Comparison of ENCODE assay signal across 1 cellular context in the genomic region with DNA sequence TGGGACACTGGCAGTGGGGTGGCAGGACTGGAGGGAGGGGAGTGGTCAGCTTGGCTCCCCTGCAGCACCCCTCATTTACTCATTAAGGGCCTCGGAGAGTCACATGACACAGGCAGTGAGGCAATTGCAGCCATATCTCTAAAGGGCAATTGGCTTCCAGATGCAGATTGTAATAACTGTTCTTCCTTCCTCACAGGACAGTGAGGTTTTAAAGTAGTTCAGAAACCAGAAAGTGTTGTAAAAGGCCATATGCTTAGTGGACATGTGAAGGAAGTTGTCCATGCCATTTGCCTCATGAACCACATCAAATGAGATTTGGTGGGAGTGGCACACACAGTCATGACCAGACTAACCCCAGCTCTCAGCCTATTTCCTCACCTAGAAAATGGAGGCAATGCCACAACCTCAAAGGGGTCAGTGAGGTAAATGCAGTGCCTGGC.
TF ChIP-seq lines count a peak whose summit lies in the region.

No MANE protein-coding gene starts in this region.

TF ChIP-seq in GM12878, 131 proteins besides CTCF, POLR2A, EP300 and RAD21:
- TF ChIP-seq POLR2AphosphoS2 (IDR thresholded peaks at IDR 0.05; ENCODE audit: low read depth, low read length), result no peak
- no peak for TF ChIP-seq CHD4 (IDR thresholded peaks at IDR 0.05)
- peak; percentile 98 for TF ChIP-seq YY1 (IDR thresholded peaks at IDR 0.05; ENCODE audit: low read depth, low read length)
- TF ChIP-seq SIN3A (IDR thresholded peaks at IDR 0.05; ENCODE audit: low read depth, low read length), result no peak
- TF ChIP-seq GABPA (IDR thresholded peaks at IDR 0.05; ENCODE audit: low read depth), result no peak
- TF ChIP-seq, protein P1, sequence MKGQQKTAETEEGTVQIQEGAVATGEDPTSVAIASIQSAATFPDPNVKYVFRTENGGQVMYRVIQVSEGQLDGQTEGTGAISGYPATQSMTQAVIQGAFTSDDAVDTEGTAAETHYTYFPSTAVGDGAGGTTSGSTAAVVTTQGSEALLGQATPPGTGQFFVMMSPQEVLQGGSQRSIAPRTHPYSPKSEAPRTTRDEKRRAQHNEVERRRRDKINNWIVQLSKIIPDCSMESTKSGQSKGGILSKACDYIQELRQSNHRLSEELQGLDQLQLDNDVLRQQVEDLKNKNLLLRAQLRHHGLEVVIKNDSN (IDR thresholded peaks at IDR 0.05; ENCODE audit: borderline replicate concordance, extremely low read length, insufficient read depth, low read depth, low read length), result peak; percentile 73
- TF ChIP-seq RCOR1 (conservative IDR thresholded peaks at IDR 0.05; ENCODE audit: low read depth, low read length), result no peak
- TF ChIP-seq RELA (IDR thresholded peaks at IDR 0.05; ENCODE audit: borderline replicate concordance, partially characterized antibody), result no peak
- peak; percentile 89 for TF ChIP-seq RAD51 (IDR thresholded peaks at IDR 0.05)
- TF ChIP-seq RUNX3 (IDR thresholded peaks at IDR 0.05; ENCODE audit: low read length), result peak; percentile 32; the same call in 1 of the 2 replicates
- TF ChIP-seq, protein P2, sequence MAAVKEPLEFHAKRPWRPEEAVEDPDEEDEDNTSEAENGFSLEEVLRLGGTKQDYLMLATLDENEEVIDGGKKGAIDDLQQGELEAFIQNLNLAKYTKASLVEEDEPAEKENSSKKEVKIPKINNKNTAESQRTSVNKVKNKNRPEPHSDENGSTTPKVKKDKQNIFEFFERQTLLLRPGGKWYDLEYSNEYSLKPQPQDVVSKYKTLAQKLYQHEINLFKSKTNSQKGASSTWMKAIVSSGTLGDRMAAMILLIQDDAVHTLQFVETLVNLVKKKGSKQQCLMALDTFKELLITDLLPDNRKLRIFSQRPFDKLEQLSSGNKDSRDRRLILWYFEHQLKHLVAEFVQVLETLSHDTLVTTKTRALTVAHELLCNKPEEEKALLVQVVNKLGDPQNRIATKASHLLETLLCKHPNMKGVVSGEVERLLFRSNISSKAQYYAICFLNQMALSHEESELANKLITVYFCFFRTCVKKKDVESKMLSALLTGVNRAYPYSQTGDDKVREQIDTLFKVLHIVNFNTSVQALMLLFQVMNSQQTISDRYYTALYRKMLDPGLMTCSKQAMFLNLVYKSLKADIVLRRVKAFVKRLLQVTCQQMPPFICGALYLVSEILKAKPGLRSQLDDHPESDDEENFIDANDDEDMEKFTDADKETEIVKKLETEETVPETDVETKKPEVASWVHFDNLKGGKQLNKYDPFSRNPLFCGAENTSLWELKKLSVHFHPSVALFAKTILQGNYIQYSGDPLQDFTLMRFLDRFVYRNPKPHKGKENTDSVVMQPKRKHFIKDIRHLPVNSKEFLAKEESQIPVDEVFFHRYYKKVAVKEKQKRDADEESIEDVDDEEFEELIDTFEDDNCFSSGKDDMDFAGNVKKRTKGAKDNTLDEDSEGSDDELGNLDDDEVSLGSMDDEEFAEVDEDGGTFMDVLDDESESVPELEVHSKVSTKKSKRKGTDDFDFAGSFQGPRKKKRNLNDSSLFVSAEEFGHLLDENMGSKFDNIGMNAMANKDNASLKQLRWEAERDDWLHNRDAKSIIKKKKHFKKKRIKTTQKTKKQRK (IDR thresholded peaks at IDR 0.05; ENCODE audit: low read depth, low read length), result no peak
- TF ChIP-seq BMI1 (IDR thresholded peaks at IDR 0.05; ENCODE audit: borderline replicate concordance), result no peak
- TF ChIP-seq, protein P3, sequence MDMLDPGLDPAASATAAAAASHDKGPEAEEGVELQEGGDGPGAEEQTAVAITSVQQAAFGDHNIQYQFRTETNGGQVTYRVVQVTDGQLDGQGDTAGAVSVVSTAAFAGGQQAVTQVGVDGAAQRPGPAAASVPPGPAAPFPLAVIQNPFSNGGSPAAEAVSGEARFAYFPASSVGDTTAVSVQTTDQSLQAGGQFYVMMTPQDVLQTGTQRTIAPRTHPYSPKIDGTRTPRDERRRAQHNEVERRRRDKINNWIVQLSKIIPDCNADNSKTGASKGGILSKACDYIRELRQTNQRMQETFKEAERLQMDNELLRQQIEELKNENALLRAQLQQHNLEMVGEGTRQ (IDR thresholded peaks at IDR 0.05; ENCODE audit: borderline replicate concordance, low read depth, low read length), result peak; percentile 62
- peak; percentile 52 for TF ChIP-seq HCFC1 (IDR thresholded peaks at IDR 0.05; ENCODE audit: low read length)
- TF ChIP-seq, protein P4, sequence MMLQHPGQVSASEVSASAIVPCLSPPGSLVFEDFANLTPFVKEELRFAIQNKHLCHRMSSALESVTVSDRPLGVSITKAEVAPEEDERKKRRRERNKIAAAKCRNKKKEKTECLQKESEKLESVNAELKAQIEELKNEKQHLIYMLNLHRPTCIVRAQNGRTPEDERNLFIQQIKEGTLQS (IDR thresholded peaks at IDR 0.05; ENCODE audit: borderline replicate concordance, extremely low read depth, low read depth, low read length), result peak; percentile 62; the same call in 1 of the 2 replicates
- peak; percentile 55 for TF ChIP-seq SIX5 (IDR thresholded peaks at IDR 0.05; ENCODE audit: low read depth, low read length, severe bottlenecking)
